ENCODE assay signal across 15 cellular contexts in the genomic region with DNA sequence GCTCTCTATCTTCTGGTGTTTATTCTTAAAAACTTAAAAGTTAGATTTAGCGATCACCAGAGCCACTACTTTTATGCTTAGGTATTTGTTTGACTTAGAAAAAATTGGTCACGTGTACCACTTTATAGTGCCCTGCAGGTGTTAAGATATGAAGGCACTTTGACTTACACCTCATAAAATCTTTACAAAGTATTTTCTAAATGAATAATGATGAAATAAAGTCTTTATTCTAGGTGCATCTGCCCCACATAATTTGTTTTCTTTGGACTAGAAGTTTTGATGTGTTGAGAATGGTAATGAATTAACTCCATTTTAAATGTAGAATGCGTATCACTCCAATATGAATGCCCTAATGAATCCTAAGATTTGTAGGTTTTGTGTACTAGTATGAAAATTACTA. TPM values are rescaled to one million over a fixed set of nuclear protein-coding genes. Genes with fewer than 3 reads are reported as not detected.
DNase-seq lines count a peak whose midpoint lies in the region; ATAC-seq, FAIRE-seq and TF ChIP-seq lines count a peak whose summit lies in the region.
"Had no signal": no experiment of that assay in that cellular context is flagged by ENCODE, and none has a peak within 500 bp of the region (broad histone marks: within the 10 kb centered on the region; RNA-seq: fewer than 3 reads in every experiment).

No MANE protein-coding gene starts in this region.

- peaks cover 3% of the 10 kb centered on the region for H3K36me3 Mint-ChIP-seq in activated CD4-positive, alpha-beta T cell treated with anti-CD3 and anti-CD28 coated beads, Interleukin-2, amount 10 ng/mL, durations not matched to agents 24 days and 14 days (ENCODE audit: low read depth)

- ATAC-seq in psoas muscle (no peak), HG03460 (IDR thresholded peaks at IDR 0.05; ENCODE audit: unreplicated experiment) (no peak)
- ATAC-seq: left cardiac atrium had no signal

- no peaks in the 10 kb centered on the region for H3K27me3 ChIP-seq in psoas muscle (ENCODE audit: insufficient read depth in 3 of 3, low read length in 2 of 3)
- no peaks in the 10 kb centered on the region for H3K27me3 ChIP-seq in left ventricle myocardium inferior (ENCODE audit: low read depth)
- H3K27me3 ChIP-seq: tibial nerve had no signal

- intact Hi-C loops in activated CD4-positive, alpha-beta T cell treated with anti-CD3 and anti-CD28 coated beads, Interleukin-2, amount 10 ng/mL, durations not matched to agents 24 days and 14 days (cut with micrococcal nuclease), result loop anchor here (5.0 to 10.0 kb wide), 2 partner anchors 177 to 470 kb away; no protein-coding TSS in a partner anchor
- intact Hi-C loops in psoas muscle (cut with DNase I), result no loop called here
- intact Hi-C loops in left ventricle myocardium inferior (cut with micrococcal nuclease), result no loop called here

- no peak overlapping the region for H3K27ac ChIP-seq in psoas muscle
- no peak overlapping the region for H3K27ac ChIP-seq in left ventricle myocardium inferior (replicated peaks)
- H3K27ac ChIP-seq: tibial nerve had no signal

- H3K27me3 Mint-ChIP-seq in activated CD4-positive, alpha-beta T cell treated with anti-CD3 and anti-CD28 coated beads, Interleukin-2, amount 10 ng/mL, durations not matched to agents 24 days and 14 days, result no peaks in the 10 kb centered on the region

- no peaks in the 10 kb centered on the region for H3K36me3 ChIP-seq in psoas muscle (ENCODE audit: insufficient read depth in 1 of 2, low read depth in 1 of 2)
- no peaks in the 10 kb centered on the region for H3K36me3 ChIP-seq in left ventricle myocardium inferior
- H3K36me3 ChIP-seq: tibial nerve had no signal

- H3K4me3 ChIP-seq in psoas muscle (peak overlapping the region; percentile 84), left ventricle myocardium inferior (no peak overlapping the region)
- H3K4me3 ChIP-seq: tibial nerve had no signal

- H3K27ac Mint-ChIP-seq in activated CD4-positive, alpha-beta T cell treated with anti-CD3 and anti-CD28 coated beads, Interleukin-2, amount 10 ng/mL, durations not matched to agents 24 days and 14 days, result no peak overlapping the region

- no peaks in the 10 kb centered on the region for H3K9me3 ChIP-seq in psoas muscle
- H3K9me3 ChIP-seq in left ventricle myocardium inferior (replicated peaks), result no peaks in the 10 kb centered on the region
- H3K9me3 ChIP-seq: tibial nerve had no signal

- peak; percentile 31 for FAIRE-seq in colon (lab: Jason Lieb, UNC)
- FAIRE-seq in HTR-8/SVneo (lab: Jason Lieb, UNC), result no peak
- FAIRE-seq: A204.1 had no signal

- DNase-seq in activated CD4-positive, alpha-beta T cell treated with anti-CD3 and anti-CD28 coated beads, Interleukin-2, amount 10 ng/mL, durations not matched to agents 24 days and 14 days, result no peak
- DNase-seq in activated CD4-positive, alpha-beta T cell treated with anti-CD3 and anti-CD28 coated beads, Interleukin-2, amount 50 U/mL, for 1 hour, result no peak
- peak; percentile 2 for DNase-seq in NAMALWA (ENCODE audit: low spot score)
- no peak for DNase-seq in psoas muscle
- no peak for DNase-seq in HTR-8/SVneo (ENCODE audit: insufficient read length, low spot score)
- DNase-seq in left ventricle myocardium inferior, result no peak
- DNase-seq: effector CD8-positive, alpha-beta T cell; left cardiac atrium; MV-4-11; NCI-H345; T1000 had no signal

- TF ChIP-seq CTCF in psoas muscle (IDR thresholded peaks at IDR 0.05) (no peak), left ventricle myocardium inferior (IDR thresholded peaks at IDR 0.05; ENCODE audit: borderline replicate concordance) (no peak)

- peaks cover 2% of the 10 kb centered on the region for H3K4me1 ChIP-seq in psoas muscle
- peaks cover 63% of the 10 kb centered on the region for H3K4me1 ChIP-seq in left ventricle myocardium inferior

- H3K9me3 Mint-ChIP-seq in activated CD4-positive, alpha-beta T cell treated with anti-CD3 and anti-CD28 coated beads, Interleukin-2, amount 10 ng/mL, durations not matched to agents 24 days and 14 days, result no peaks in the 10 kb centered on the region

- peak overlapping the region; percentile 70 for H3K4me3 Mint-ChIP-seq in activated CD4-positive, alpha-beta T cell treated with anti-CD3 and anti-CD28 coated beads, Interleukin-2, amount 10 ng/mL, durations not matched to agents 24 days and 14 days

- WGBS in psoas muscle, 3 donors, result 59 to 64% (median 60%) methylated on average over 3 of the region's 3 CpGs

- H3K4me1 Mint-ChIP-seq in activated CD4-positive, alpha-beta T cell treated with anti-CD3 and anti-CD28 coated beads, Interleukin-2, amount 10 ng/mL, durations not matched to agents 24 days and 14 days, result peaks cover 37% of the 10 kb centered on the region

RNA-seq across cellular contexts. Expression of gene FMR1, which starts 2.9 kb away (rescaled TPM):
- 36.0 and 37.3 TPM in 2 replicates for total RNA-seq in activated CD4-positive, alpha-beta T cell treated with anti-CD3 and anti-CD28 coated beads, Interleukin-2, amount 10 ng/mL, durations not matched to agents 24 days and 14 days
- 10 to 100 TPM; 10.5 to 11.8 (median 11.0) TPM for total RNA-seq in psoas muscle
- polyA plus RNA-seq in psoas muscle, result 1 to 10 TPM; 6.0 to 9.7 (median 7.6) TPM
- 24.3 TPM for total RNA-seq in left ventricle myocardium inferior
